Comparison of ENCODE assay signal across 1 cellular context in the genomic region with DNA sequence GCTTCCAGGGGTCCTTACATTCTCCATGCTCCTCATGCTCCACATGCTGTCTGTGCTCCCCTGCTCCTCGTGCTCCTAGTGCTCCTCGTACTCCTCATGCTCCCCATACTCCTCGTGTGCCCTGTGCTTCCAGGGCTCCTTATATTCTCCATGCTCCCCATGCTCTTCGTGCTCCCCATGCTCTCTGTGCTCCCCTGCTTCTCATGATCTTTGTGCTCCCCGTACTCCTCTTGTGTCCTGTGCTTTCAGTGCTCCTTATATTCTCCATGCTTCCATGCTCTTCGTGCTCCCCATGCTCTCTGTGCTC.
A peak's percentile ranks its signal among the peaks of the same experiment; 100 is the strongest.
TF ChIP-seq lines count a peak whose summit lies in the region.

No MANE protein-coding gene starts in this region.

TF ChIP-seq in K562, 482 proteins besides CTCF, POLR2A, EP300 and RAD21:
- TF ChIP-seq GABPB2 (CRISPR knock-in tag; conservative IDR thresholded peaks at IDR 0.05) (no peak), PHF8 (IDR thresholded peaks at IDR 0.05; ENCODE audit: borderline replicate concordance, low read length) (no peak), SMARCC2 (IDR thresholded peaks at IDR 0.05; ENCODE audit: low read depth) (no peak), ZNF263 (CRISPR knock-in tag; IDR thresholded peaks at IDR 0.05; ENCODE audit: borderline replicate concordance) (peak; percentile 98)
- TF ChIP-seq, protein P1, sequence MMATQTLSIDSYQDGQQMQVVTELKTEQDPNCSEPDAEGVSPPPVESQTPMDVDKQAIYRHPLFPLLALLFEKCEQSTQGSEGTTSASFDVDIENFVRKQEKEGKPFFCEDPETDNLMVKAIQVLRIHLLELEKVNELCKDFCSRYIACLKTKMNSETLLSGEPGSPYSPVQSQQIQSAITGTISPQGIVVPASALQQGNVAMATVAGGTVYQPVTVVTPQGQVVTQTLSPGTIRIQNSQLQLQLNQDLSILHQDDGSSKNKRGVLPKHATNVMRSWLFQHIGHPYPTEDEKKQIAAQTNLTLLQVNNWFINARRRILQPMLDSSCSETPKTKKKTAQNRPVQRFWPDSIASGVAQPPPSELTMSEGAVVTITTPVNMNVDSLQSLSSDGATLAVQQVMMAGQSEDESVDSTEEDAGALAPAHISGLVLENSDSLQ (IDR thresholded peaks at IDR 0.05): peak; percentile 1; the same call in 1 of the 2 replicates
- TF ChIP-seq, protein P2, sequence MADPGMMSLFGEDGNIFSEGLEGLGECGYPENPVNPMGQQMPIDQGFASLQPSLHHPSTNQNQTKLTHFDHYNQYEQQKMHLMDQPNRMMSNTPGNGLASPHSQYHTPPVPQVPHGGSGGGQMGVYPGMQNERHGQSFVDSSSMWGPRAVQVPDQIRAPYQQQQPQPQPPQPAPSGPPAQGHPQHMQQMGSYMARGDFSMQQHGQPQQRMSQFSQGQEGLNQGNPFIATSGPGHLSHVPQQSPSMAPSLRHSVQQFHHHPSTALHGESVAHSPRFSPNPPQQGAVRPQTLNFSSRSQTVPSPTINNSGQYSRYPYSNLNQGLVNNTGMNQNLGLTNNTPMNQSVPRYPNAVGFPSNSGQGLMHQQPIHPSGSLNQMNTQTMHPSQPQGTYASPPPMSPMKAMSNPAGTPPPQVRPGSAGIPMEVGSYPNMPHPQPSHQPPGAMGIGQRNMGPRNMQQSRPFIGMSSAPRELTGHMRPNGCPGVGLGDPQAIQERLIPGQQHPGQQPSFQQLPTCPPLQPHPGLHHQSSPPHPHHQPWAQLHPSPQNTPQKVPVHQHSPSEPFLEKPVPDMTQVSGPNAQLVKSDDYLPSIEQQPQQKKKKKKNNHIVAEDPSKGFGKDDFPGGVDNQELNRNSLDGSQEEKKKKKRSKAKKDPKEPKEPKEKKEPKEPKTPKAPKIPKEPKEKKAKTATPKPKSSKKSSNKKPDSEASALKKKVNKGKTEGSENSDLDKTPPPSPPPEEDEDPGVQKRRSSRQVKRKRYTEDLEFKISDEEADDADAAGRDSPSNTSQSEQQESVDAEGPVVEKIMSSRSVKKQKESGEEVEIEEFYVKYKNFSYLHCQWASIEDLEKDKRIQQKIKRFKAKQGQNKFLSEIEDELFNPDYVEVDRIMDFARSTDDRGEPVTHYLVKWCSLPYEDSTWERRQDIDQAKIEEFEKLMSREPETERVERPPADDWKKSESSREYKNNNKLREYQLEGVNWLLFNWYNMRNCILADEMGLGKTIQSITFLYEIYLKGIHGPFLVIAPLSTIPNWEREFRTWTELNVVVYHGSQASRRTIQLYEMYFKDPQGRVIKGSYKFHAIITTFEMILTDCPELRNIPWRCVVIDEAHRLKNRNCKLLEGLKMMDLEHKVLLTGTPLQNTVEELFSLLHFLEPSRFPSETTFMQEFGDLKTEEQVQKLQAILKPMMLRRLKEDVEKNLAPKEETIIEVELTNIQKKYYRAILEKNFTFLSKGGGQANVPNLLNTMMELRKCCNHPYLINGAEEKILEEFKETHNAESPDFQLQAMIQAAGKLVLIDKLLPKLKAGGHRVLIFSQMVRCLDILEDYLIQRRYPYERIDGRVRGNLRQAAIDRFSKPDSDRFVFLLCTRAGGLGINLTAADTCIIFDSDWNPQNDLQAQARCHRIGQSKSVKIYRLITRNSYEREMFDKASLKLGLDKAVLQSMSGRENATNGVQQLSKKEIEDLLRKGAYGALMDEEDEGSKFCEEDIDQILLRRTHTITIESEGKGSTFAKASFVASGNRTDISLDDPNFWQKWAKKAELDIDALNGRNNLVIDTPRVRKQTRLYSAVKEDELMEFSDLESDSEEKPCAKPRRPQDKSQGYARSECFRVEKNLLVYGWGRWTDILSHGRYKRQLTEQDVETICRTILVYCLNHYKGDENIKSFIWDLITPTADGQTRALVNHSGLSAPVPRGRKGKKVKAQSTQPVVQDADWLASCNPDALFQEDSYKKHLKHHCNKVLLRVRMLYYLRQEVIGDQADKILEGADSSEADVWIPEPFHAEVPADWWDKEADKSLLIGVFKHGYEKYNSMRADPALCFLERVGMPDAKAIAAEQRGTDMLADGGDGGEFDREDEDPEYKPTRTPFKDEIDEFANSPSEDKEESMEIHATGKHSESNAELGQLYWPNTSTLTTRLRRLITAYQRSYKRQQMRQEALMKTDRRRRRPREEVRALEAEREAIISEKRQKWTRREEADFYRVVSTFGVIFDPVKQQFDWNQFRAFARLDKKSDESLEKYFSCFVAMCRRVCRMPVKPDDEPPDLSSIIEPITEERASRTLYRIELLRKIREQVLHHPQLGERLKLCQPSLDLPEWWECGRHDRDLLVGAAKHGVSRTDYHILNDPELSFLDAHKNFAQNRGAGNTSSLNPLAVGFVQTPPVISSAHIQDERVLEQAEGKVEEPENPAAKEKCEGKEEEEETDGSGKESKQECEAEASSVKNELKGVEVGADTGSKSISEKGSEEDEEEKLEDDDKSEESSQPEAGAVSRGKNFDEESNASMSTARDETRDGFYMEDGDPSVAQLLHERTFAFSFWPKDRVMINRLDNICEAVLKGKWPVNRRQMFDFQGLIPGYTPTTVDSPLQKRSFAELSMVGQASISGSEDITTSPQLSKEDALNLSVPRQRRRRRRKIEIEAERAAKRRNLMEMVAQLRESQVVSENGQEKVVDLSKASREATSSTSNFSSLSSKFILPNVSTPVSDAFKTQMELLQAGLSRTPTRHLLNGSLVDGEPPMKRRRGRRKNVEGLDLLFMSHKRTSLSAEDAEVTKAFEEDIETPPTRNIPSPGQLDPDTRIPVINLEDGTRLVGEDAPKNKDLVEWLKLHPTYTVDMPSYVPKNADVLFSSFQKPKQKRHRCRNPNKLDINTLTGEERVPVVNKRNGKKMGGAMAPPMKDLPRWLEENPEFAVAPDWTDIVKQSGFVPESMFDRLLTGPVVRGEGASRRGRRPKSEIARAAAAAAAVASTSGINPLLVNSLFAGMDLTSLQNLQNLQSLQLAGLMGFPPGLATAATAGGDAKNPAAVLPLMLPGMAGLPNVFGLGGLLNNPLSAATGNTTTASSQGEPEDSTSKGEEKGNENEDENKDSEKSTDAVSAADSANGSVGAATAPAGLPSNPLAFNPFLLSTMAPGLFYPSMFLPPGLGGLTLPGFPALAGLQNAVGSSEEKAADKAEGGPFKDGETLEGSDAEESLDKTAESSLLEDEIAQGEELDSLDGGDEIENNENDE (IDR thresholded peaks at IDR 0.05; ENCODE audit: low read depth, low read length): no peak
TF ChIP-seq in K562: peak in this region for 2.
